7 cellular contexts compared by ENCODE assay signal in the genomic region with DNA sequence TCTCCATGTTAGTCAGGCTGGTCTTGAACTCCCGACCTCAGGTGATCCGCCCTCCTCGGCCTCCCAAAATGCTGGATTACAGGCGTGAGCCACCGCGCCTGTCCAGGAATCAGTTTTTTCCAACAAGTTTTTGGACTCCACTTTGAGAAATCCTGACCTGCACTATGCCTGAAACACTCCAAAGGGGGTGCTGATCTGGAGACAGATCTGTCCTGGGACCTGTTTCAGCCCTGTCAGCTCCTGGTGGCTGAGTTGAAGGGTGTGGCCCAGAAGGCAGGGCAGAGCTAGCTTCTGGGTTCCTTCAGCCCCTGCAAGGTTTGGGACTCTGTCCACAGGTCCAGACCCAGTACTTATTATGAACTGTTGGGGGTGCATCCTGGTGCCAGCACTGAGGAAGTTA. TPM values are rescaled to one million over a fixed set of nuclear protein-coding genes. Genes with fewer than 3 reads are reported as not detected.
DNase-seq lines count a peak whose midpoint lies in the region; FAIRE-seq and TF ChIP-seq lines count a peak whose summit lies in the region.

No MANE protein-coding gene starts in this region.

- FAIRE-seq in astrocyte (lab: Jason Lieb, UNC): no peak

- H4K8ac ChIP-seq in neuronal stem cell (ENCODE audit: low read depth, low read length): no peak overlapping the region

- peaks cover 39 to 67% (median 60%) of the 10 kb centered on the region in 3 donors for H3K4me1 Mint-ChIP-seq in CD8-positive, alpha-beta memory T cell
- H3K4me1 Mint-ChIP-seq in astrocyte (ENCODE audit: low read depth, unreplicated experiment): peaks cover 10% of the 10 kb centered on the region

- H3K27me3 ChIP-seq in CD8-positive, alpha-beta memory T cell (ENCODE audit: insufficient read depth, low read length, poor library complexity, severe bottlenecking): no peaks in the 10 kb centered on the region
- no peaks in the 10 kb centered on the region for H3K27me3 ChIP-seq in KMS-11 (ENCODE audit: insufficient read depth, low read depth)
- no peaks in the 10 kb centered on the region for H3K27me3 ChIP-seq in astrocyte (ENCODE audit: insufficient read depth, low read length)
- H3K27me3 ChIP-seq in neural cell (ENCODE audit: insufficient read depth, low read depth, low read length): peaks cover 8% of the 10 kb centered on the region
- H3K27me3 ChIP-seq in neuronal stem cell (ENCODE audit: control insufficient read depth in 3 of 3, insufficient read depth in 3 of 3, low read depth in 1 of 3, low read length in 3 of 3): peaks cover 0 to 36% (median 0%) of the 10 kb centered on the region in 3 experiments
- no peaks in the 10 kb centered on the region for H3K27me3 ChIP-seq in prostate gland (replicated peaks; ENCODE audit: insufficient read depth)

- intact Hi-C loops in prostate gland (cut with DNase I): no loop called here

- TF ChIP-seq POLR2A in prostate gland (IDR thresholded peaks at IDR 0.05): no peak

- H2BK15ac ChIP-seq in neuronal stem cell (ENCODE audit: low read length): no peak overlapping the region

- no peak overlapping the region for H2AFZ ChIP-seq in KMS-11 (ENCODE audit: low read depth)
- no peak overlapping the region for H2AFZ ChIP-seq in astrocyte (ENCODE audit: low read depth, low read length)
- H2AFZ ChIP-seq in neural cell (ENCODE audit: low read depth, low read length): no peak overlapping the region
- no peak overlapping the region for H2AFZ ChIP-seq in neuronal stem cell (ENCODE audit: low read length)

- no peak overlapping the region for H3K4ac ChIP-seq in neuronal stem cell (ENCODE audit: low read length)

- no peak overlapping the region for H3K27ac ChIP-seq in CD8-positive, alpha-beta memory T cell (ENCODE audit: low read depth, low read length)
- H3K27ac ChIP-seq in KMS-11: no peak overlapping the region
- H3K27ac ChIP-seq in astrocyte (ENCODE audit: low read depth, low read length): no peak overlapping the region
- H3K27ac ChIP-seq in neural cell (ENCODE audit: low read length): no peak overlapping the region
- H3K27ac ChIP-seq in neuronal stem cell (replicated peaks; ENCODE audit: low read length): no peak overlapping the region
- H3K27ac ChIP-seq in prostate gland: no peak overlapping the region

- H3K23ac ChIP-seq in neuronal stem cell (ENCODE audit: low read depth, low read length, poor library complexity): no peak overlapping the region

- H3K4me2 ChIP-seq in KMS-11 (peak overlapping the region; percentile 76; the same call in 1 of the 2 replicates), astrocyte (ENCODE audit: low read length) (peak overlapping the region; percentile 100), neural cell (ENCODE audit: low read length) (no peak overlapping the region), neuronal stem cell (ENCODE audit: insufficient read depth, low read length, poor library complexity, severe bottlenecking) (no peak overlapping the region)

- peaks cover 6% of the 10 kb centered on the region for H3K79me1 ChIP-seq in neuronal stem cell (ENCODE audit: low read depth, low read length)

- H3K79me2 ChIP-seq in KMS-11 (ENCODE audit: insufficient read depth, low read depth) (no peaks in the 10 kb centered on the region), astrocyte (ENCODE audit: insufficient read depth, low read length) (peaks cover 24% of the 10 kb centered on the region), neural cell (replicated peaks; ENCODE audit: insufficient read depth, low read length) (peaks cover 4% of the 10 kb centered on the region)

- H3K9me3 Mint-ChIP-seq in CD8-positive, alpha-beta memory T cell: no peaks in the 10 kb centered on the region
- no peaks in the 10 kb centered on the region for H3K9me3 Mint-ChIP-seq in astrocyte (ENCODE audit: unreplicated experiment)

- H3K4me1 ChIP-seq in CD8-positive, alpha-beta memory T cell (ENCODE audit: insufficient read depth, low read length): peaks cover 58% of the 10 kb centered on the region
- H3K4me1 ChIP-seq in KMS-11 (ENCODE audit: low read depth, poor library complexity, severe bottlenecking) (peaks cover 34% of the 10 kb centered on the region), astrocyte (ENCODE audit: insufficient read depth, low read length) (peaks cover 31% of the 10 kb centered on the region), neuronal stem cell (ENCODE audit: control insufficient read depth in 2 of 2, insufficient read depth in 1 of 2, low read depth in 1 of 2, low read length in 2 of 2) (peaks cover 18% of the 10 kb centered on the region in 2 donors), prostate gland (replicated peaks) (peaks cover 24% of the 10 kb centered on the region)

- no peak overlapping the region for H2BK12ac ChIP-seq in neuronal stem cell (ENCODE audit: low read length)

- peak overlapping the region; percentile 60 to 97 (median 85) for H3K4me3 Mint-ChIP-seq in CD8-positive, alpha-beta memory T cell
- H3K4me3 Mint-ChIP-seq in astrocyte (ENCODE audit: unreplicated experiment): peak overlapping the region; percentile 85

- TF ChIP-seq CTCF in KMS-11 (conservative IDR thresholded peaks at IDR 0.05; ENCODE audit: low read depth, low read length) (no peak), astrocyte (IDR thresholded peaks at IDR 0.05; ENCODE audit: insufficient read depth, low read depth, low read length) (no peak), neural cell (IDR thresholded peaks at IDR 0.05; ENCODE audit: poor library complexity, severe bottlenecking) (no peak), prostate gland (IDR thresholded peaks at IDR 0.05) (no peak)

- no peak overlapping the region for H3K14ac ChIP-seq in neuronal stem cell (ENCODE audit: low read length)

- no peak overlapping the region for H2BK120ac ChIP-seq in neuronal stem cell (ENCODE audit: low read depth, low read length)

- no peaks in the 10 kb centered on the region for H3K9me3 ChIP-seq in CD8-positive, alpha-beta memory T cell (ENCODE audit: low read length)
- H3K9me3 ChIP-seq in astrocyte (ENCODE audit: insufficient read depth, low read depth, low read length) (no peaks in the 10 kb centered on the region), neural cell (ENCODE audit: low read length) (no peaks in the 10 kb centered on the region), neuronal stem cell (replicated peaks in 1 of 2; ENCODE audit: control insufficient read depth in 2 of 2, insufficient read depth in 1 of 2, low read depth in 1 of 2, low read length in 2 of 2) (no peaks in the 10 kb centered on the region), prostate gland (no peaks in the 10 kb centered on the region)

- TF ChIP-seq RAD21 in neural cell (conservative IDR thresholded peaks at IDR 0.05): no peak

- no peak overlapping the region for H3K4me3 ChIP-seq in CD8-positive, alpha-beta memory T cell (ENCODE audit: low read length)
- H3K4me3 ChIP-seq in KMS-11 (IDR thresholded peaks at IDR 0.05; ENCODE audit: insufficient read depth, low read depth, low read length) (no peak overlapping the region), astrocyte (ENCODE audit: insufficient read depth, low read depth, low read length) (no peak overlapping the region), neural cell (ENCODE audit: low read length) (peak overlapping the region; percentile 94), neuronal stem cell (ENCODE audit: low read length in 2 of 2) (peak overlapping the region in 1 of 2 donors; percentile 20), prostate gland (no peak overlapping the region)

- CTCF ChIA-PET in CD8-positive, alpha-beta memory T cell (lab: Charles Lee): interaction anchor here (0.9 to 1.6 kb wide), 4 partner anchors 9 to 73 kb away, joined by 3 to 4 read pairs (median 4); a partner anchor contains a TSS

- peaks cover 0 to 2% of the 10 kb centered on the region in 2 donors for H3K27me3 Mint-ChIP-seq in CD8-positive, alpha-beta memory T cell
- no peaks in the 10 kb centered on the region for H3K27me3 Mint-ChIP-seq in astrocyte (ENCODE audit: low read depth, unreplicated experiment)

- H3K18ac ChIP-seq in neuronal stem cell (ENCODE audit: low read length): no peak overlapping the region

- H4K20me1 ChIP-seq in KMS-11 (ENCODE audit: insufficient read depth): no peaks in the 10 kb centered on the region
- peaks cover 14% of the 10 kb centered on the region for H4K20me1 ChIP-seq in astrocyte (ENCODE audit: insufficient read depth, low read length)
- H4K20me1 ChIP-seq in neural cell (ENCODE audit: insufficient read depth): no peaks in the 10 kb centered on the region

- H3K9ac ChIP-seq in KMS-11: no peak overlapping the region
- H3K9ac ChIP-seq in astrocyte (ENCODE audit: low read length): no peak overlapping the region
- H3K9ac ChIP-seq in neural cell (ENCODE audit: low read length): no peak overlapping the region
- H3K9ac ChIP-seq in neuronal stem cell (ENCODE audit: low read depth, low read length, poor library complexity): no peak overlapping the region

- H2AK5ac ChIP-seq in neuronal stem cell (ENCODE audit: low read depth, low read length): no peak overlapping the region

- no CpG with 5 or more reads among the region's 6 CpGs for WGBS in neuronal stem cell (ENCODE audit: extremely low coverage in 2 of 2, insufficient read length in 2 of 2, insufficient replicate concordance in 1 of 2), 2 donors
- 95% methylated on average over 6 of the region's 6 CpGs for WGBS in prostate gland

- H3K27ac Mint-ChIP-seq in CD8-positive, alpha-beta memory T cell: peak overlapping the region in 7 of 8 donors; percentile 11 to 96 (median 72)
- no peak overlapping the region for H3K27ac Mint-ChIP-seq in astrocyte (ENCODE audit: unreplicated experiment)

- no peaks in the 10 kb centered on the region for H3F3A ChIP-seq in neural cell (ENCODE audit: insufficient read depth, low read length, poor library complexity, severe bottlenecking)

- H3K9me2 ChIP-seq in neural cell (ENCODE audit: insufficient read depth, low read length): no peaks in the 10 kb centered on the region

- no peak overlapping the region for H2BK5ac ChIP-seq in neuronal stem cell (ENCODE audit: low read length)

- no peaks in the 10 kb centered on the region for H3K36me3 ChIP-seq in CD8-positive, alpha-beta memory T cell (ENCODE audit: insufficient read depth, low read length)
- H3K36me3 ChIP-seq in KMS-11 (ENCODE audit: insufficient read depth): no peaks in the 10 kb centered on the region
- no peaks in the 10 kb centered on the region for H3K36me3 ChIP-seq in astrocyte (ENCODE audit: insufficient read depth, low read length)
- H3K36me3 ChIP-seq in neural cell (ENCODE audit: insufficient read depth, low read length): no peaks in the 10 kb centered on the region
- H3K36me3 ChIP-seq in neuronal stem cell (replicated peaks in 1 of 2; ENCODE audit: control insufficient read depth in 2 of 2, insufficient read depth in 2 of 2, low read length in 2 of 2): peaks cover 0 to 5% of the 10 kb centered on the region in 2 donors
- H3K36me3 ChIP-seq in prostate gland: no peaks in the 10 kb centered on the region

- peak in 1 of 5 donors; percentile 45 for DNase-seq in CD8-positive, alpha-beta memory T cell
- DNase-seq in astrocyte (ENCODE audit: low read depth) (no peak), neuronal stem cell (ENCODE audit: low spot score) (no peak), prostate gland (ENCODE audit: low spot score) (no peak)
- DNase-seq in stimulated activated CD4-positive, alpha-beta T cell treated with anti-CD3 and anti-CD28 coated beads, Interleukin-4, amount 100 ng/mL, for 24 hours: no peak

- POLR2A ChIA-PET in CD8-positive, alpha-beta memory T cell (lab: Charles Lee): interaction anchor here (0.8 to 2.1 kb wide), 5 partner anchors 10 to 25 kb away, joined by 3 to 4 read pairs (median 3); a partner anchor contains a TSS

- no peak overlapping the region for H4K91ac ChIP-seq in neuronal stem cell (ENCODE audit: low read depth, low read length, poor library complexity)

- TF ChIP-seq EP300 in neural cell (conservative IDR thresholded peaks at IDR 0.05; ENCODE audit: poor library complexity, severe bottlenecking): no peak

- peaks cover 0 to 10% (median 0%) of the 10 kb centered on the region in 3 donors for H3K36me3 Mint-ChIP-seq in CD8-positive, alpha-beta memory T cell
- H3K36me3 Mint-ChIP-seq in astrocyte (ENCODE audit: low read depth, unreplicated experiment): no peaks in the 10 kb centered on the region

RNA-seq across cellular contexts. Expression of a gene that starts 1.2 kb away (rescaled TPM):
- total RNA-seq in CD8-positive, alpha-beta memory T cell: 10 to 100 TPM; 25.5 to 26.4 TPM
- polyA plus RNA-seq in CD8-positive, alpha-beta memory T cell: 28.7 TPM
- total RNA-seq in astrocyte (23.8 and 25.7 TPM in 2 replicates), prostate gland (10 to 100 TPM; 55.8 to 63.8 TPM)
- 20.3 and 23.9 TPM in 2 replicates for polyA plus RNA-seq in neural cell
- polyA minus RNA-seq in neural cell: 11.4 and 16.1 TPM in 2 replicates
- 29.4 TPM for polyA plus RNA-seq in neuronal stem cell (2013, experiment 1 of 2)
- 29.4 TPM for polyA plus RNA-seq in neuronal stem cell (2013, experiment 2 of 2)

RNA-seq across cellular contexts. Expression of a gene that starts 2.8 kb away (rescaled TPM):
- total RNA-seq in CD8-positive, alpha-beta memory T cell: 10 to 100 TPM; 71.9 to 77.0 TPM
- 19.0 TPM for polyA plus RNA-seq in CD8-positive, alpha-beta memory T cell
- total RNA-seq in astrocyte: 30.4 and 36.8 TPM in 2 replicates
- polyA plus RNA-seq in neural cell: 4.8 and 6.1 TPM in 2 replicates
- 2.8 and 2.9 TPM in 2 replicates for polyA minus RNA-seq in neural cell
- polyA plus RNA-seq in neuronal stem cell (2013, experiment 1 of 2): 35.4 TPM
- polyA plus RNA-seq in neuronal stem cell (2013, experiment 2 of 2): 32.3 TPM
- total RNA-seq in prostate gland: 10 to 100 TPM; 50.9 to 91.2 TPM

RNA-seq across cellular contexts. Expression of a gene that starts 5.5 kb away (rescaled TPM):
- total RNA-seq in CD8-positive, alpha-beta memory T cell: 10 to 100 TPM; 75.3 to 78.6 TPM
- polyA plus RNA-seq in CD8-positive, alpha-beta memory T cell: 51.6 TPM
- total RNA-seq in astrocyte: 40.2 and 40.7 TPM in 2 replicates
- polyA plus RNA-seq in neural cell: 47.3 and 62.1 TPM in 2 replicates
- polyA minus RNA-seq in neural cell: 16.4 and 21.2 TPM in 2 replicates
- polyA plus RNA-seq in neuronal stem cell (2013, experiment 1 of 2): 30.8 TPM
- polyA plus RNA-seq in neuronal stem cell (2013, experiment 2 of 2): 29.4 TPM
- 10 to 100 TPM; 89.5 to 90.8 TPM for total RNA-seq in prostate gland

RNA-seq across cellular contexts. Expression of a gene that starts 5.5 kb away (rescaled TPM):
- total RNA-seq in CD8-positive, alpha-beta memory T cell: 10 to 100 TPM; 28.3 to 31.5 TPM
- polyA plus RNA-seq in CD8-positive, alpha-beta memory T cell: 47.6 TPM
- total RNA-seq in astrocyte (28.8 and 29.4 TPM in 2 replicates), prostate gland (10 to 100 TPM; 63.6 to 87.7 TPM)
- 67.2 and 75.8 TPM in 2 replicates for polyA plus RNA-seq in neural cell
- 17.0 and 23.3 TPM in 2 replicates for polyA minus RNA-seq in neural cell
- polyA plus RNA-seq in neuronal stem cell (2013, experiment 1 of 2): 53.3 TPM
- polyA plus RNA-seq in neuronal stem cell (2013, experiment 2 of 2): 53.3 TPM

RNA-seq across cellular contexts. Expression of a gene that starts 9.4 kb away (rescaled TPM):
- 10 to 100 TPM; 27.9 to 28.4 TPM for total RNA-seq in CD8-positive, alpha-beta memory T cell
- polyA plus RNA-seq in CD8-positive, alpha-beta memory T cell: 124 TPM
- total RNA-seq in astrocyte (41.5 and 45.6 TPM in 2 replicates), prostate gland (100 to 1,000 TPM; 138 to 164 TPM)
- polyA plus RNA-seq in neural cell: 36.9 and 47.4 TPM in 2 replicates
- 13.1 and 17.8 TPM in 2 replicates for polyA minus RNA-seq in neural cell
- 36.4 TPM for polyA plus RNA-seq in neuronal stem cell (2013, experiment 1 of 2)
- polyA plus RNA-seq in neuronal stem cell (2013, experiment 2 of 2): 40.7 TPM

Comparison
In these comparisons a context has a peak if more than half of its experiments do, and no peak if none do; other contexts are left out.
1. H3K4me2 ChIP-seq: peak in KMS-11 (single experiment) and astrocyte (single experiment); none in neural cell (single experiment) and neuronal stem cell (single experiment).